In the genomic region with DNA sequence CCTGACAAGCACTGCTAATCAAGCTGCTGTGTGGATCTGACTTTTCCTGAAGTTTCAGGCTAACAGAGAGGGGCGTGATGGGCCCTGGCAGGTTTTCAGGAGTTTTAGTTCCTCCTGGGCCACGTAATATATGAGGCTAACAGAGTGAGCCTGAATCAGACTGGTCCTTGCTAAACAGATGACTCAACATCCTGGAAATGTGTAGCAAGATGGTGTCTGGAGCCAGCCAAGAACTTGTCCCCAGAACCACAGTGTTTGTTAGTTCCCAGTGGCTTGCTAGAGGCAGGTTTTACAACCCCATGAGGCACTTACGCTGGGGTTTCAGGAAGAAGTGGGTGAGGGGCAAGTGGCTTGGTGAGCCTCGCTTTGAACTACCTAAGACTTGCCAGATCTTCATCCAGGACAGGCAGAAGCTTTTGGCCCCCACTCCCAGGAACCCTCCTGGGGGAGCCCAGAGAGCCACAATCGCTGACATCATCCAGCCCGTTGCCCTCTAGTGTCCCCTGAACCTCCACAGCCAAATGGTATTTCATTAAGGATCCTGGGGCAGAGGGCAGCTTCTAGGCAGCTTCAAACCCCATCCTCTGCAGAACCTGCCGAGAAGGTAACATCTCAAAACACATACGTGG, we compare ENCODE assay signal across 8 cellular contexts. TPM values are rescaled to one million over a fixed set of nuclear protein-coding genes. Genes with fewer than 3 reads are reported as not detected.
DNase-seq lines count a peak whose midpoint lies in the region; ATAC-seq and TF ChIP-seq lines count a peak whose summit lies in the region.

No MANE protein-coding gene starts in this region.

- H3K27ac ChIP-seq in HL-60 (replicated peaks) (peak overlapping the region; percentile 71), rectal smooth muscle tissue (ENCODE audit: low read depth, low read length) (peak overlapping the region; percentile 94)

- no peaks in the 10 kb centered on the region for H3K36me3 ChIP-seq in rectal smooth muscle tissue (ENCODE audit: control insufficient read depth, insufficient read depth, low read length)

- H3K4me3 ChIP-seq in HL-60 (replicated peaks; ENCODE audit: insufficient read depth, low read length) (no peak overlapping the region; the same call in 1 of the 2 replicates), rectal smooth muscle tissue (ENCODE audit: low read length) (peak overlapping the region; percentile 23)

- intact Hi-C loops in Right ventricle myocardium superior (cut with DNase I) = loop anchor here (10.0 kb wide), 1 partner anchor 265 kb away; no protein-coding TSS in a partner anchor

- ATAC-seq in Right ventricle myocardium superior (ENCODE audit: poor library complexity) (peak; percentile 97), GM18505 (IDR thresholded peaks at IDR 0.05; ENCODE audit: unreplicated experiment) (no peak), GM21390 (IDR thresholded peaks at IDR 0.05; ENCODE audit: unreplicated experiment) (no peak)

- peak; percentile 89 for DNase-seq in AG08396 (ENCODE audit: low spot score)
- DNase-seq in HL-60 (ENCODE audit: low read depth in 1 of 2, low spot score in 1 of 2) = peak; percentile 88 to 95
- DNase-seq in activated CD4-positive, alpha-beta T cell treated with anti-CD3 and anti-CD28 coated beads, Interleukin-2, amount 50 U/mL, for 48 hours = peak; percentile 26 to 44
- peak; percentile 79 for DNase-seq in Right ventricle myocardium superior
- no peak for DNase-seq in NCI-H510A treated with DMSO at 0.1 percent for 48 hours (lab: John Stamatoyannopoulos, UW)

- no peak for TF ChIP-seq CTCF in HL-60 (IDR thresholded peaks at IDR 0.05; ENCODE audit: insufficient read depth, low read length)

- TF ChIP-seq POLR2A in GM18505 (IDR thresholded peaks at IDR 0.05; ENCODE audit: borderline replicate concordance, extremely low read depth, insufficient read depth, insufficient read length) = no peak

- H3K9ac ChIP-seq in rectal smooth muscle tissue (ENCODE audit: low read length) = peak overlapping the region; percentile 34

- H3K27me3 ChIP-seq in HL-60 (ENCODE audit: insufficient read depth, poor library complexity, severe bottlenecking) (no peaks in the 10 kb centered on the region), rectal smooth muscle tissue (ENCODE audit: control insufficient read depth, insufficient read depth, low read length) (no peaks in the 10 kb centered on the region)

- peaks cover 20% of the 10 kb centered on the region for H3K4me1 ChIP-seq in rectal smooth muscle tissue (ENCODE audit: control insufficient read depth, insufficient read depth, low read length)

RNA-seq across cellular contexts. Expression of gene TMEM92, which starts 15.9 kb away (rescaled TPM):
- not detected for total RNA-seq in Right ventricle myocardium superior

RNA-seq across cellular contexts. Expression of gene XYLT2, which starts 55.7 kb away (rescaled TPM):
- 13.0 TPM for total RNA-seq in Right ventricle myocardium superior
